ENCODE assay signal across 28 cellular contexts in genomic region chr16:74477226-74477625, GRCh38. TPM values are rescaled to one million over a fixed set of nuclear protein-coding genes. Genes with fewer than 3 reads are reported as not detected.
"Had no signal": no experiment of that assay in that cellular context is flagged by ENCODE, and none has a peak within 500 bp of the region (broad histone marks: within the 10 kb centered on the region; RNA-seq: fewer than 3 reads in every experiment).

No MANE protein-coding gene starts in this region.

- H3K9me3 ChIP-seq: esophagus muscularis mucosa, gastrocnemius medialis, sigmoid colon, testis, upper lobe of left lung had no signal

- H3K4me3 Mint-ChIP-seq: activated CD8-positive, alpha-beta T cell treated with anti-CD3 and anti-CD28 coated beads, Interleukin-2, amount 10 ng/mL, durations not matched to agents 7 days and 5 days; activated T-helper 1 cell treated with anti-CD3 and anti-CD28 coated beads, Interleukin-12 subunit alpha, Interleukin-12 subunit beta, Interleukin-2, Interleukin-4 antibody, amounts not matched to agents 30 ng/mL and 10 ng/mL and 1 ng/mL, durations not matched to agents 14 hours and 24 hours and 36 hours; brain; memory B cell; naive thymus-derived CD4-positive, alpha-beta T cell; neural crest cell; stimulated activated naive B cell treated with anti-CD40 and anti-IgM and Interleukin-4, amounts not matched to agents 10 μg/mL and 1 μg/mL and 100 μg/mL, for 72 hours; T-helper 2 cell treated with Interferon-gamma antibody and Interleukin-4, amounts not matched to agents 5 μg/mL and 100 μg/mL, for 36 hours had no signal

- H3K27me3 Mint-ChIP-seq: brain; memory B cell; naive thymus-derived CD4-positive, alpha-beta T cell; stimulated activated naive B cell treated with anti-CD40 and anti-IgM and Interleukin-4, amounts not matched to agents 10 μg/mL and 1 μg/mL and 100 μg/mL, for 72 hours had no signal

- H3K4me3 ChIP-seq: esophagus muscularis mucosa, gastrocnemius medialis, sigmoid colon, testis, upper lobe of left lung had no signal

- H3K4me1 ChIP-seq: gastrocnemius medialis, testis had no signal

- H3K27me3 ChIP-seq: esophagus muscularis mucosa, gastrocnemius medialis, sigmoid colon, testis, upper lobe of left lung had no signal

- ATAC-seq: activated CD8-positive, alpha-beta T cell treated with anti-CD3 and anti-CD28 coated beads, Interleukin-2, amount 10 ng/mL, durations not matched to agents 7 days and 5 days; gastrocnemius medialis; left cardiac atrium; naive thymus-derived CD4-positive, alpha-beta T cell; stimulated activated naive B cell treated with anti-CD40 and anti-IgM and Interleukin-4, amounts not matched to agents 10 μg/mL and 1 μg/mL and 100 μg/mL, for 72 hours had no signal

- H3K27ac Mint-ChIP-seq: activated CD8-positive, alpha-beta T cell treated with anti-CD3 and anti-CD28 coated beads, Interleukin-2, amount 10 ng/mL, durations not matched to agents 7 days and 5 days; activated T-helper 1 cell treated with anti-CD3 and anti-CD28 coated beads, Interleukin-12 subunit alpha, Interleukin-12 subunit beta, Interleukin-2, Interleukin-4 antibody, amounts not matched to agents 30 ng/mL and 10 ng/mL and 1 ng/mL, durations not matched to agents 14 hours and 24 hours and 36 hours; stimulated activated naive B cell treated with anti-CD40 and anti-IgM and Interleukin-4, amounts not matched to agents 10 μg/mL and 1 μg/mL and 100 μg/mL, for 72 hours; T-helper 2 cell treated with Interferon-gamma antibody and Interleukin-4, amounts not matched to agents 5 μg/mL and 100 μg/mL, for 36 hours had no signal

- FAIRE-seq: endothelial cell of umbilical vein, TTC549 had no signal

- DNase-seq: activated CD4-positive, alpha-beta T cell treated with anti-CD3 and anti-CD28 coated beads for 1 hour; activated CD4-positive, alpha-beta T cell treated with anti-CD3 and anti-CD28 coated beads, Interleukin-2, amount 50 U/mL, for 1 hour; activated CD8-positive, alpha-beta T cell treated with anti-CD3 and anti-CD28 coated beads, Interleukin-2, amount 10 ng/mL, durations not matched to agents 7 days and 5 days; activated gamma-delta T cell; activated naive CD4-positive, alpha-beta T cell treated with anti-CD3 and anti-CD28 coated beads, Interleukin-2, amount 50 U/mL, for 16 hours; aorta; effector memory CD4-positive, alpha-beta T cell; gastrocnemius medialis; islet precursor cell; left cardiac atrium; naive thymus-derived CD4-positive, alpha-beta T cell; occipital lobe; sigmoid colon; stimulated activated CD4-positive, alpha-beta T cell treated with anti-CD3 and anti-CD28 coated beads, Interleukin-2, amount 100 ng/mL, for 48 hours; stimulated activated CD8-positive, alpha-beta memory T cell treated with anti-CD3 and anti-CD28 coated beads, Interleukin-4, amount 100 ng/mL, for 48 hours; stimulated activated naive B cell treated with anti-CD40 and anti-IgM and Interleukin-4, amounts not matched to agents 10 μg/mL and 1 μg/mL and 100 μg/mL, for 72 hours; testis; upper lobe of left lung had no signal

- H3K4me1 Mint-ChIP-seq: brain, neural crest cell had no signal

- H3K27ac ChIP-seq: esophagus muscularis mucosa, gastrocnemius medialis, sigmoid colon, testis, upper lobe of left lung had no signal

- H3K9me3 Mint-ChIP-seq: activated T-helper 1 cell treated with anti-CD3 and anti-CD28 coated beads, Interleukin-12 subunit alpha, Interleukin-12 subunit beta, Interleukin-2, Interleukin-4 antibody, amounts not matched to agents 30 ng/mL and 10 ng/mL and 1 ng/mL, durations not matched to agents 14 hours and 24 hours and 36 hours; brain; memory B cell; naive thymus-derived CD4-positive, alpha-beta T cell; neural crest cell; stimulated activated naive B cell treated with anti-CD40 and anti-IgM and Interleukin-4, amounts not matched to agents 10 μg/mL and 1 μg/mL and 100 μg/mL, for 72 hours; T-helper 2 cell treated with Interferon-gamma antibody and Interleukin-4, amounts not matched to agents 5 μg/mL and 100 μg/mL, for 36 hours had no signal

RNA-seq across cellular contexts. Expression of gene CLEC18B, which starts 55.9 kb away (rescaled TPM):
- total RNA-seq: dermis microvascular lymphatic vessel endothelial cell, mononuclear cell had no signal
- polyA plus RNA-seq: endothelial cell of umbilical vein; naive thymus-derived CD4-positive, alpha-beta T cell had no signal
